Comparison of ENCODE assay signal across 8 cellular contexts in the genomic region with DNA sequence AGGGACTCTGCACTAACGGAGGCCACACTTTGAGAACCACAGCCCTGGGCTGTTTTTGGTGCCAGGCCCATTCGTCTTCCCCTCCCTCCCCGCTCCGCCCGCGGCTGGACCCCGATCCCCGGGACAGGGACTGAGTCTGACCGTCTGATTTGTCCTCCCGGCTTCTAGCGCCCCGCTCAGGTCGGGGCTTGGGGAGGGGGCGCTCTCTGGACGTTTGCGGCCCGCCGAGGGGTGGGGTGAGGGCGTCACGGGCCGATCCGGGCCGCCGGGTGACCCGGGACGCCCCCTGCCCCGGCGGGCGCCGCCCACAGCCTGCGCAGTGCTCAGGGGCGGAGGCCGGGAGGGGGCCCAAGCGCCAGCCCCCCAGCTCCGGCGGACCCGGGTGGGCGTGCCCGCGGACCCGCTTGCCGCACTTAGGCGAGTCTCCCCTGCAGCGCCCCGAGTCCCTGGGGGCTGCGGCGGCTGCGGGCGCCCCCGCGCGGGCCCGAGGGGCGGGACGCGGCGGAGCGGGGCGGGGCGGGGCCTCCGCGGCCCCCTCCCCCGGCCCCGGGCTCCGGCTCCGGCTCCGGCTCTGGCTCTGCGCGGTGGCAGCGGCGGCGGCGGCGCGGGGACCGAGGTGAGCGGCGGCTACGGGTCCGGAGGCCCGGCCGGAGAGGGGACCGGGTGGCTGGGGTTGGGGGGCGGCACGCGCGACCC. TPM values are rescaled to one million over a fixed set of nuclear protein-coding genes. Genes with fewer than 3 reads are reported as not detected.
A peak's percentile ranks its signal among the peaks of the same experiment; 100 is the strongest.
DNase-seq lines count a peak whose midpoint lies in the region; ATAC-seq and TF ChIP-seq lines count a peak whose summit lies in the region.

No MANE protein-coding gene starts in this region.

- no peaks in the 10 kb centered on the region for H3K9me2 ChIP-seq in PC-3 (replicated peaks; ENCODE audit: low read length)

- DNase-seq in AG04449 (ENCODE audit: low read depth, low spot score) = no peak
- no peak for DNase-seq in PC-3
- no peak for DNase-seq in ascending aorta (ENCODE audit: low spot score in 2 of 2)
- no peak for DNase-seq in SKM-1 (lab: John Stamatoyannopoulos, UW; ENCODE audit: unreplicated experiment)
- no peak for DNase-seq in SK-N-DZ (ENCODE audit: low spot score)

- H3K27ac ChIP-seq in PC-3 (ENCODE audit: low read length) = no peak overlapping the region
- peak overlapping the region; percentile 53 to 62 for H3K27ac ChIP-seq in ascending aorta
- H3K27ac ChIP-seq in layer of hippocampus (ENCODE audit: low read depth, low read length) = peak overlapping the region; percentile 38

- H3K9ac ChIP-seq in PC-3 (ENCODE audit: low read length) = no peak overlapping the region

- BruUV-seq in PC-3 (replicated peaks; lab: Mats Ljungman, UMichigan) = no TSS peak

- no peaks in the 10 kb centered on the region for H3K4me1 ChIP-seq in PC-3 (ENCODE audit: insufficient read depth, low read length)
- H3K4me1 ChIP-seq in ascending aorta = no peaks in the 10 kb centered on the region

- H4K20me1 ChIP-seq in PC-3 (ENCODE audit: low read length) = no peaks in the 10 kb centered on the region

- H3K36me3 Mint-ChIP-seq in stimulated activated memory B cell treated with anti-CD40 and anti-IgM and Interleukin-4, amounts not matched to agents 10 μg/mL and 1 μg/mL and 100 μg/mL, for 72 hours = no peaks in the 10 kb centered on the region

- peaks cover 17% of the 10 kb centered on the region for H3K27me3 ChIP-seq in PC-3 (ENCODE audit: low read length)
- peaks cover 3% of the 10 kb centered on the region for H3K27me3 ChIP-seq in ascending aorta
- peaks cover 4% of the 10 kb centered on the region for H3K27me3 ChIP-seq in layer of hippocampus (ENCODE audit: control insufficient read depth, insufficient read depth, low read length)

- no peaks in the 10 kb centered on the region for H3F3A ChIP-seq in PC-3 (ENCODE audit: low read length, unreplicated experiment)

- H3K9me3 ChIP-seq in PC-3 (ENCODE audit: low read length) = no peaks in the 10 kb centered on the region
- H3K9me3 ChIP-seq in ascending aorta = no peaks in the 10 kb centered on the region

- CTCF ChIA-PET in AG04449 (lab: Yijun Ruan, JAX) (interaction anchor here (6.6 kb wide), 1 partner anchor 14 kb away, joined by 60 read pairs; no protein-coding TSS in a partner anchor), PC-3 (lab: Charles Lee) (no interaction called here)

- POLR2A ChIA-PET in AG04449 (lab: Yijun Ruan, JAX) (no interaction called here), PC-3 (lab: Charles Lee; ENCODE audit: unreplicated experiment) (no interaction called here)

- H3K4me2 ChIP-seq in PC-3 (ENCODE audit: low read length) = peak overlapping the region; percentile 31; the same call in 1 of the 2 replicates

- no peak overlapping the region for H3K27ac Mint-ChIP-seq in stimulated activated memory B cell treated with anti-CD40 and anti-IgM and Interleukin-4, amounts not matched to agents 10 μg/mL and 1 μg/mL and 100 μg/mL, for 72 hours

- peak overlapping the region; percentile 60 for H3K4me3 Mint-ChIP-seq in stimulated activated memory B cell treated with anti-CD40 and anti-IgM and Interleukin-4, amounts not matched to agents 10 μg/mL and 1 μg/mL and 100 μg/mL, for 72 hours

- intact Hi-C loops in PC-3 (cut with micrococcal nuclease) = no loop called here
- intact Hi-C loops in ascending aorta (cut with DNase I) = no loop called here

- H3K4me3 ChIP-seq in AG04449 (ENCODE audit: low read depth, low read length) (peak overlapping the region; percentile 51), PC-3 (ENCODE audit: low read length) (no peak overlapping the region), ascending aorta (peak overlapping the region; percentile 51 to 71)

- ATAC-seq in PC-3 = peak; percentile 20; the same call in 1 of the 2 replicates
- peak; percentile 50 for ATAC-seq in stimulated activated memory B cell treated with anti-CD40 and anti-IgM and Interleukin-4, amounts not matched to agents 10 μg/mL and 1 μg/mL and 100 μg/mL, for 72 hours
- no peak for ATAC-seq in HG02884 (IDR thresholded peaks at IDR 0.05; ENCODE audit: unreplicated experiment)

- no peaks in the 10 kb centered on the region for H3K36me3 ChIP-seq in PC-3 (ENCODE audit: low read depth, low read length)
- H3K36me3 ChIP-seq in ascending aorta = no peaks in the 10 kb centered on the region

- no peak overlapping the region for H2AFZ ChIP-seq in PC-3 (ENCODE audit: low read length)

- H3K79me2 ChIP-seq in PC-3 (ENCODE audit: low read length) = no peaks in the 10 kb centered on the region

- H3K27me3 Mint-ChIP-seq in stimulated activated memory B cell treated with anti-CD40 and anti-IgM and Interleukin-4, amounts not matched to agents 10 μg/mL and 1 μg/mL and 100 μg/mL, for 72 hours = peaks cover 80% of the 10 kb centered on the region

- no peak for TF ChIP-seq CTCF in AG04449 (IDR thresholded peaks at IDR 0.05; ENCODE audit: insufficient read depth, low read length, missing control alignments)
- TF ChIP-seq CTCF in PC-3 (conservative IDR thresholded peaks at IDR 0.05; ENCODE audit: low read depth, low read length) = no peak
- TF ChIP-seq CTCF in ascending aorta (IDR thresholded peaks at IDR 0.05) = no peak

- peaks cover 38% of the 10 kb centered on the region for H3K4me1 Mint-ChIP-seq in stimulated activated memory B cell treated with anti-CD40 and anti-IgM and Interleukin-4, amounts not matched to agents 10 μg/mL and 1 μg/mL and 100 μg/mL, for 72 hours

- no peaks in the 10 kb centered on the region for H3K9me3 Mint-ChIP-seq in stimulated activated memory B cell treated with anti-CD40 and anti-IgM and Interleukin-4, amounts not matched to agents 10 μg/mL and 1 μg/mL and 100 μg/mL, for 72 hours

RNA-seq across cellular contexts. Expression of gene PRR5, which starts 33.7 kb away (rescaled TPM):
- total RNA-seq in PC-3 (2014; rRNA removed) (14.5 and 21.8 TPM in 2 replicates), ascending aorta (4.4 TPM)
- 1.0 and 3.1 TPM in 2 replicates for polyA plus RNA-seq in SK-N-DZ (2014; cell fraction: cytosol; rRNA removed)
- 0.84 and 1.1 TPM in 2 replicates for polyA plus RNA-seq in SK-N-DZ (2014; cell fraction: nucleus; rRNA removed)
